In the genomic region with DNA sequence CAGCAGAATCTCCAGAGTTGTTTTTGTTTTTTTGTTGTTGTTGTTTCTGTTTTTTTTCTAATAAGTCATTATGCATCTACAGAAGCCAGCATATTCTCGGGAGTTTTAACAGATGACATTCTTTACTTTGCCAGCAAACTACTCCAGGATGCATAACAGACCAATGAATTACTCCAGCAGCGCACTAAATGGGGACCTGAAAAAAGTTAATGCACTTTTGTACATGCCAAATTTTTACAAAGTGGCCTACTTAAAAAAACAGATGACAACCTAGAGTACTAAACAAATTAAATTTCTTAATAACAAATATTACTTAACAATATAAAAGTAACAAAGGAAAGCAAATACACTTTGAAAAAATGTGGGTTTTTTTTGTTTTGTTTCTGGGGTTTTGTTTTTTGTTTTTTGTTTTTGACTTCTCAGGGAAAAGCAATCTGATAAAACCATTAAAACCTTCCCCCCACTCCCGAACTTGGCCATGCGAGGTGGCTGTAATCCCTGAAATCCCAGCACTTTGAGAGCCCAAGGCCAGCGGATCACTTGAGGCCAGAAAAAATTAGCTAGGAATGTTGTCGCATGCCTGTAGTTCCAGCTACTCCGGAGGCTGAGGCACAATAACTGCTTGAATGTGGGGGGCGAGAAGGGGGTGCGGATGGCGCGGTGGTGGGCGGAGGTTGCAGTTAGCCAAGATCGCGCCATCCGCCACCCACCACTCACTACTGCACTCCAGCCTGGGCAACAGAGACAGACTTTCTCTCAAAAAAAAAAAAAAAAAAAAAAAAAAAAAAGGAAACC, we compare ENCODE assay signal across 24 cellular contexts.
A peak's percentile ranks its signal among the peaks of the same experiment; 100 is the strongest.
DNase-seq lines count a peak whose midpoint lies in the region; ATAC-seq and TF ChIP-seq lines count a peak whose summit lies in the region.
"Had no signal": no experiment of that assay in that cellular context is flagged by ENCODE, and none has a peak within 500 bp of the region (broad histone marks: within the 10 kb centered on the region; RNA-seq: fewer than 3 reads in every experiment).

No MANE protein-coding gene starts in this region.

- no peak for ATAC-seq in GM18502 (IDR thresholded peaks at IDR 0.05; ENCODE audit: poor library complexity, unreplicated experiment)
- ATAC-seq: activated T-cell treated with anti-CD3 and anti-CD28 coated beads, Interleukin-2, amount 50 U/mL, for 72 hours; left lobe of liver had no signal

- 49 to 62% methylated on average over 4 to 15 of the region's 15 CpGs for WGBS in endodermal cell (ENCODE audit: insufficient coverage in 1 of 2, insufficient read length in 1 of 2), 2 experiments

- H3K4me3 ChIP-seq in SJCRH30 (no peak overlapping the region), endodermal cell (ENCODE audit: low read length) (peak overlapping the region; percentile 53), neural progenitor cell (no peak overlapping the region)
- H3K4me3 ChIP-seq: GM23248, tibial nerve had no signal

- H3K27me3 Mint-ChIP-seq in endodermal cell (ENCODE audit: insufficient read depth) (peaks cover 1% of the 10 kb centered on the region), neural progenitor cell (ENCODE audit: insufficient read depth, low read depth) (peaks cover 2% of the 10 kb centered on the region)
- H3K27me3 Mint-ChIP-seq: activated B cell treated with CpG ODN at 0.5 μM for 24 hours; CD4-positive, alpha-beta T cell; dendritic cell treated with granulocyte-macrophage colony-stimulating factor and Interleukin-4, amounts not matched to agents 40 ng/mL and 50 ng/mL, for 4 days had no signal

- H3K4me1 ChIP-seq in SJCRH30 (peaks cover 8% of the 10 kb centered on the region), endodermal cell (ENCODE audit: control insufficient read depth, insufficient read depth, low read length) (no peaks in the 10 kb centered on the region), neural progenitor cell (peaks cover 14% of the 10 kb centered on the region)
- H3K4me1 ChIP-seq: tibial nerve had no signal

- peak overlapping the region; percentile 25 for H3K4me2 ChIP-seq in neural progenitor cell

- H3K27ac Mint-ChIP-seq in endodermal cell: peak overlapping the region; percentile 80
- no peak overlapping the region for H3K27ac Mint-ChIP-seq in neural progenitor cell
- H3K27ac Mint-ChIP-seq: activated B cell treated with CpG ODN at 0.5 μM for 24 hours; activated T-cell treated with anti-CD3 and anti-CD28 coated beads, Interleukin-2, amount 50 U/mL, for 72 hours; brain; CD4-positive, alpha-beta T cell; dendritic cell treated with granulocyte-macrophage colony-stimulating factor and Interleukin-4, amounts not matched to agents 40 ng/mL and 50 ng/mL, for 4 days had no signal

- DNase-seq in ELF-1 (ENCODE audit: low read depth, low spot score): peak; percentile 62
- DNase-seq in SJCRH30: peak; percentile 11 to 33
- peak; percentile 72 for DNase-seq in endodermal cell
- DNase-seq in neural progenitor cell (ENCODE audit: low spot score): peak; percentile 17
- DNase-seq in NCI-H69 (lab: John Stamatoyannopoulos, UW): no peak
- no peak for DNase-seq in hypothalamus (lab: John Stamatoyannopoulos, UW)
- DNase-seq in activated CD8-positive, alpha-beta memory T cell treated with anti-CD3 and anti-CD28 coated beads, Interleukin-2, amount 50 U/mL, for 4 hours: no peak
- DNase-seq: activated B cell treated with CpG ODN at 0.5 μM for 24 hours; activated naive CD4-positive, alpha-beta T cell treated with anti-CD3 and anti-CD28 coated beads, Interleukin-2, amount 50 U/mL, for 16 hours; activated T-cell treated with anti-CD3 and anti-CD28 coated beads, Interleukin-2, amount 50 U/mL, for 72 hours; CD4-positive, alpha-beta T cell; DMS79 treated with DMSO at 0.1 percent for 48 hours; foreskin melanocyte; GM23248; NCI-H1092 treated with DMSO at 0.1 percent for 48 hours; NCI-H2081; NCI-H510A; stimulated activated naive CD4-positive, alpha-beta T cell treated with Interleukin-2 at 50 U/mL for 16 hours; T-helper 2 cell had no signal

- no peak overlapping the region for H2AFZ ChIP-seq in neural progenitor cell (replicated peaks)
- H2AFZ ChIP-seq: GM23248 had no signal

- TF ChIP-seq CTCF in endodermal cell (conservative IDR thresholded peaks at IDR 0.05) (no peak), neural progenitor cell (IDR thresholded peaks at IDR 0.05) (no peak)

- H3K27me3 ChIP-seq in SJCRH30 (no peaks in the 10 kb centered on the region), endodermal cell (ENCODE audit: control insufficient read depth, insufficient read depth, low read length, poor library complexity, severe bottlenecking) (no peaks in the 10 kb centered on the region), neural progenitor cell (no peaks in the 10 kb centered on the region)
- H3K27me3 ChIP-seq: tibial nerve had no signal

- H3K79me2 ChIP-seq in neural progenitor cell (ENCODE audit: low read depth): no peaks in the 10 kb centered on the region

- H4K20me1 ChIP-seq in neural progenitor cell (ENCODE audit: low read depth): no peaks in the 10 kb centered on the region

- H3K36me3 Mint-ChIP-seq in endodermal cell (ENCODE audit: low read depth) (peaks cover 2% of the 10 kb centered on the region), neural progenitor cell (no peaks in the 10 kb centered on the region)
- H3K36me3 Mint-ChIP-seq: brain had no signal

- H3K9ac ChIP-seq in endodermal cell (ENCODE audit: extremely low read depth, low read length, poor library complexity, severe bottlenecking) (no peak overlapping the region), neural progenitor cell (no peak overlapping the region)
- H3K9ac ChIP-seq: GM23248 had no signal

- H3K9me3 ChIP-seq in SJCRH30 (replicated peaks): no peaks in the 10 kb centered on the region
- no peaks in the 10 kb centered on the region for H3K9me3 ChIP-seq in endodermal cell (ENCODE audit: control insufficient read depth, low read length)
- H3K9me3 ChIP-seq in neural progenitor cell (ENCODE audit: low read depth): no peaks in the 10 kb centered on the region

- H3K4me1 Mint-ChIP-seq in endodermal cell (peaks cover 20% of the 10 kb centered on the region), neural progenitor cell (peaks cover 12% of the 10 kb centered on the region)
- H3K4me1 Mint-ChIP-seq: activated B cell treated with CpG ODN at 0.5 μM for 24 hours had no signal

- H3K9me3 Mint-ChIP-seq in endodermal cell (peaks cover 9% of the 10 kb centered on the region), neural progenitor cell (no peaks in the 10 kb centered on the region)
- H3K9me3 Mint-ChIP-seq: activated B cell treated with CpG ODN at 0.5 μM for 24 hours; dendritic cell treated with granulocyte-macrophage colony-stimulating factor and Interleukin-4, amounts not matched to agents 40 ng/mL and 50 ng/mL, for 4 days had no signal

- H3K36me3 ChIP-seq in SJCRH30 (no peaks in the 10 kb centered on the region), endodermal cell (ENCODE audit: control insufficient read depth, insufficient read depth, low read length) (no peaks in the 10 kb centered on the region), neural progenitor cell (no peaks in the 10 kb centered on the region)
- H3K36me3 ChIP-seq: tibial nerve had no signal

- no peak overlapping the region for H3K27ac ChIP-seq in SJCRH30
- H3K27ac ChIP-seq in endodermal cell (ENCODE audit: low read depth, low read length): no peak overlapping the region
- no peak overlapping the region for H3K27ac ChIP-seq in neural progenitor cell
- H3K27ac ChIP-seq: GM23248, tibial nerve had no signal

- no peaks in the 10 kb centered on the region for H3F3A ChIP-seq in neural progenitor cell (ENCODE audit: low read depth)

- peak overlapping the region; percentile 43 for H3K4me3 Mint-ChIP-seq in endodermal cell
- H3K4me3 Mint-ChIP-seq in neural progenitor cell: no peak overlapping the region
- H3K4me3 Mint-ChIP-seq: activated B cell treated with CpG ODN at 0.5 μM for 24 hours; activated T-cell treated with anti-CD3 and anti-CD28 coated beads, Interleukin-2, amount 50 U/mL, for 72 hours; CD4-positive, alpha-beta T cell; dendritic cell treated with granulocyte-macrophage colony-stimulating factor and Interleukin-4, amounts not matched to agents 40 ng/mL and 50 ng/mL, for 4 days had no signal

Comparison
In these comparisons a context has a peak if more than half of its experiments do, and no peak if none do; other contexts are left out.
1. DNase-seq: peak in ELF-1 (single experiment), SJCRH30 (2 of 2), endodermal cell (single experiment) and neural progenitor cell (single experiment); none in NCI-H69 (single experiment), hypothalamus (0 of 51) and activated CD8-positive, alpha-beta memory T cell treated with anti-CD3 and anti-CD28 coated beads, Interleukin-2, amount 50 U/mL, for 4 hours (single experiment).